10 cellular contexts compared by ENCODE assay signal in genomic region chr4:104693601-104694201, GRCh38.
A peak's percentile ranks its signal among the peaks of the same experiment; 100 is the strongest.
DNase-seq lines count a peak whose midpoint lies in the region; ATAC-seq and TF ChIP-seq lines count a peak whose summit lies in the region.
"Had no signal": no experiment of that assay in that cellular context is flagged by ENCODE, and none has a peak within 500 bp of the region (broad histone marks: within the 10 kb centered on the region; RNA-seq: fewer than 3 reads in every experiment).

No MANE protein-coding gene starts in this region.

- peak; percentile 72 to 73 for TF ChIP-seq RAD21 in liver (IDR thresholded peaks at IDR 0.05)

- H3K27ac ChIP-seq in WERI-Rb-1 = no peak overlapping the region
- H3K27ac ChIP-seq in liver (ENCODE audit: low read depth in 1 of 2, low read length in 2 of 2) = no peak overlapping the region
- H3K27ac ChIP-seq: esophagus squamous epithelium had no signal

- ATAC-seq in activated CD4-positive, CD25-positive, alpha-beta regulatory T cell treated with anti-CD3 and anti-CD28 coated beads, Interleukin-2, amount 50 U/mL, for 24 hours = no peak
- ATAC-seq in sciatic nerve (no peak), GM19467 (IDR thresholded peaks at IDR 0.05; ENCODE audit: unreplicated experiment) (no peak)
- ATAC-seq: K562 had no signal

- DNase-seq in ELR (ENCODE audit: low read depth) = peak; percentile 32
- DNase-seq in HT1080 (ENCODE audit: low read depth) = peak; percentile 10
- DNase-seq in WERI-Rb-1 = no peak
- DNase-seq in activated CD8-positive, alpha-beta memory T cell treated with anti-CD3 and anti-CD28 coated beads, Interleukin-2, amount 50 U/mL, for 4 hours = no peak
- DNase-seq in sciatic nerve (ENCODE audit: low spot score) = no peak
- DNase-seq: esophagus squamous epithelium had no signal

- no peaks in the 10 kb centered on the region for H3K36me3 ChIP-seq in WERI-Rb-1
- H3K36me3 ChIP-seq in liver (ENCODE audit: control insufficient read depth in 4 of 4, insufficient read depth in 3 of 4, low read depth in 1 of 4, low read length in 3 of 4) = no peaks in the 10 kb centered on the region
- H3K36me3 ChIP-seq: esophagus squamous epithelium had no signal

- TF ChIP-seq CTCF in WERI-Rb-1 (IDR thresholded peaks at IDR 0.05; ENCODE audit: low read depth, low read length) (peak; percentile 28), liver (IDR thresholded peaks at IDR 0.05; ENCODE audit: low read depth, low read length, missing input control) (peak; percentile 44)

- no peak overlapping the region for H3K9ac ChIP-seq in liver (ENCODE audit: low read depth in 1 of 2, low read length in 2 of 2)

- H3K4me3 ChIP-seq in WERI-Rb-1 (ENCODE audit: low read depth, low read length) = no peak overlapping the region
- H3K4me3 ChIP-seq in liver (ENCODE audit: low read depth in 1 of 3, low read length in 3 of 3) = no peak overlapping the region
- H3K4me3 ChIP-seq: esophagus squamous epithelium, K562 had no signal

- intact Hi-C loops in sciatic nerve (cut with DNase I) = no loop called here

- no peaks in the 10 kb centered on the region for H3K27me3 ChIP-seq in WERI-Rb-1 (ENCODE audit: insufficient read depth, low read depth, severe bottlenecking)
- H3K27me3 ChIP-seq in liver (ENCODE audit: control insufficient read depth in 4 of 4, insufficient read depth in 4 of 4, low read length in 3 of 4) = no peaks in the 10 kb centered on the region
- H3K27me3 ChIP-seq: esophagus squamous epithelium had no signal

- 77% methylated on average over 5 of the region's 5 CpGs for WGBS in liver

- H3K4me1 ChIP-seq in liver (ENCODE audit: control insufficient read depth in 4 of 4, insufficient read depth in 4 of 4, low read length in 3 of 4) = no peaks in the 10 kb centered on the region
- H3K4me1 ChIP-seq: esophagus squamous epithelium had no signal

- H3K9me3 ChIP-seq in WERI-Rb-1 (ENCODE audit: severe bottlenecking) (no peaks in the 10 kb centered on the region), liver (ENCODE audit: control insufficient read depth in 4 of 4, low read length in 3 of 4) (no peaks in the 10 kb centered on the region)
- H3K9me3 ChIP-seq: esophagus squamous epithelium had no signal

TF ChIP-seq in liver, 16 proteins besides CTCF, POLR2A, EP300 and RAD21:
- TF ChIP-seq MAX (IDR thresholded peaks at IDR 0.05) (no peak), ATF3 (IDR thresholded peaks at IDR 0.05) (no peak), YY1 (IDR thresholded peaks at IDR 0.05) (no peak), EGR1 (IDR thresholded peaks at IDR 0.05; ENCODE audit: low read depth in 2 of 2) (no peak), JUND (IDR thresholded peaks at IDR 0.05) (no peak), SP1 (IDR thresholded peaks at IDR 0.05) (no peak), REST (IDR thresholded peaks at IDR 0.05) (no peak), HNF4A (conservative IDR thresholded peaks at IDR 0.05) (no peak), NR2F2 (IDR thresholded peaks at IDR 0.05) (no peak), RXRA (IDR thresholded peaks at IDR 0.05) (no peak), TAF1 (conservative IDR thresholded peaks at IDR 0.05) (no peak), HNF4G (IDR thresholded peaks at IDR 0.05) (no peak), GABPA (IDR thresholded peaks at IDR 0.05 in 1 of 2, conservative IDR thresholded peaks at IDR 0.05 in 1 of 2) (no peak), ZBTB33 (IDR thresholded peaks at IDR 0.05) (no peak), FOXA2 (IDR thresholded peaks at IDR 0.05) (no peak)

Comparison
In these comparisons a context has a peak if more than half of its experiments do, and no peak if none do; other contexts are left out.
1. DNase-seq: peak in ELR (single experiment) and HT1080 (single experiment); none in WERI-Rb-1 (single experiment), activated CD8-positive, alpha-beta memory T cell treated with anti-CD3 and anti-CD28 coated beads, Interleukin-2, amount 50 U/mL, for 4 hours (single experiment) and sciatic nerve (single experiment).